In genomic region chr10:69710008-69710905, GRCh38 we compare ENCODE assay signal across 20 cellular contexts.
"Had no signal": no experiment of that assay in that cellular context is flagged by ENCODE, and none has a peak within 500 bp of the region (broad histone marks: within the 10 kb centered on the region; RNA-seq: fewer than 3 reads in every experiment).

No MANE protein-coding gene starts in this region.

- H3K36me3 ChIP-seq: cardiac muscle cell, gastrocnemius medialis, heart left ventricle, prostate gland, vagina had no signal

- H3K36me3 Mint-ChIP-seq: naive thymus-derived CD4-positive, alpha-beta T cell; stimulated activated memory B cell treated with anti-CD40 and anti-IgM and Interleukin-4, amounts not matched to agents 10 μg/mL and 1 μg/mL and 100 μg/mL, for 72 hours had no signal

- H3K4me1 Mint-ChIP-seq: naive thymus-derived CD4-positive, alpha-beta T cell; stimulated activated memory B cell treated with anti-CD40 and anti-IgM and Interleukin-4, amounts not matched to agents 10 μg/mL and 1 μg/mL and 100 μg/mL, for 72 hours had no signal

- H3K9me3 Mint-ChIP-seq: activated T-cell treated with anti-CD3 and anti-CD28 coated beads, Interleukin-2, amount 50 U/mL, for 24 hours; stimulated activated memory B cell treated with anti-CD40 and anti-IgM and Interleukin-4, amounts not matched to agents 10 μg/mL and 1 μg/mL and 100 μg/mL, for 72 hours had no signal

- DNase-seq: activated CD4-positive, alpha-beta T cell treated with anti-CD3 and anti-CD28 coated beads for 1 hour; activated CD4-positive, alpha-beta T cell treated with anti-CD3 and anti-CD28 coated beads, Interleukin-2, amount 50 U/mL, for 4 hours; activated effector memory CD4-positive, alpha-beta T cell treated with Interleukin-2 at 50 U/mL for 16 hours; activated naive CD4-positive, alpha-beta T cell treated with anti-CD3 and anti-CD28 coated beads, Interleukin-2, amount 50 U/mL, for 16 hours; activated T-cell treated with anti-CD3 and anti-CD28 coated beads, Interleukin-2, amount 50 U/mL, for 24 hours; erythroblast; gastrocnemius medialis; heart left ventricle; islet precursor cell; mucosa of descending colon; naive thymus-derived CD4-positive, alpha-beta T cell; occipital lobe; right cardiac atrium; stimulated activated CD4-positive, alpha-beta T cell treated with anti-CD3 and anti-CD28 coated beads, Interleukin-2, amount 100 ng/mL, for 24 hours; T-helper 9 cell had no signal

- H3K27ac Mint-ChIP-seq: activated T-cell treated with anti-CD3 and anti-CD28 coated beads, Interleukin-2, amount 50 U/mL, for 24 hours; naive thymus-derived CD4-positive, alpha-beta T cell; stimulated activated memory B cell treated with anti-CD40 and anti-IgM and Interleukin-4, amounts not matched to agents 10 μg/mL and 1 μg/mL and 100 μg/mL, for 72 hours had no signal

- H3K4me3 Mint-ChIP-seq: activated T-cell treated with anti-CD3 and anti-CD28 coated beads, Interleukin-2, amount 50 U/mL, for 24 hours; stimulated activated memory B cell treated with anti-CD40 and anti-IgM and Interleukin-4, amounts not matched to agents 10 μg/mL and 1 μg/mL and 100 μg/mL, for 72 hours had no signal

- H3K9me3 ChIP-seq: gastrocnemius medialis, mucosa of descending colon, prostate gland, vagina had no signal

- H3K4me3 ChIP-seq: cardiac muscle cell, dorsolateral prefrontal cortex, gastrocnemius medialis, heart left ventricle, mucosa of descending colon, prostate gland, vagina had no signal

- H3K4me1 ChIP-seq: gastrocnemius medialis, heart left ventricle, prostate gland, vagina had no signal

- ATAC-seq: gastrocnemius medialis; mucosa of descending colon; naive thymus-derived CD4-positive, alpha-beta T cell; right cardiac atrium had no signal

- H3K27ac ChIP-seq: cardiac muscle cell, gastrocnemius medialis, heart left ventricle, prostate gland, vagina had no signal

- H3K27me3 ChIP-seq: cardiac muscle cell, gastrocnemius medialis, vagina had no signal
